8 cellular contexts compared by ENCODE assay signal in genomic region chr5:132962429-132962928, GRCh38. TPM values are rescaled to one million over a fixed set of nuclear protein-coding genes. Genes with fewer than 3 reads are reported as not detected.
DNase-seq lines count a peak whose midpoint lies in the region; ATAC-seq and TF ChIP-seq lines count a peak whose summit lies in the region.

No MANE protein-coding gene starts in this region.

- H3K9me3 Mint-ChIP-seq in stimulated activated naive B cell treated with anti-CD40 and anti-IgM and Interleukin-4, amounts not matched to agents 10 μg/mL and 1 μg/mL and 100 μg/mL, for 72 hours, result no peaks in the 10 kb centered on the region

- H4K20me1 ChIP-seq in DND-41 (ENCODE audit: insufficient read depth, low read length), result peaks cover 27% of the 10 kb centered on the region; the same call in 1 of the 2 replicates
- no peaks in the 10 kb centered on the region for H4K20me1 ChIP-seq in Karpas-422 (ENCODE audit: insufficient read depth, low read depth, low read length)

- DNase-seq in DND-41 (peak; percentile 34), Karpas-422 (peak; percentile 74), SHP77 treated with DMSO at 0.1 percent for 48 hours (lab: John Stamatoyannopoulos, UW) (peak; percentile 19), cerebellum (ENCODE audit: low spot score) (peak; percentile 34), kidney tubule cell (ENCODE audit: low spot score) (peak; percentile 64), GM19238 (ENCODE audit: insufficient read length, low spot score) (no peak)
- no peak for DNase-seq in stimulated activated naive B cell treated with anti-CD40 and anti-IgM and Interleukin-4, amounts not matched to agents 10 μg/mL and 1 μg/mL and 100 μg/mL, for 72 hours
- DNase-seq in activated effector memory CD4-positive, alpha-beta T cell treated with Interleukin-2 at 50 U/mL for 16 hours, result no peak

- H3K4me3 ChIP-seq in DND-41 (ENCODE audit: low read depth in 1 of 2, low read length in 2 of 2), result peak overlapping the region; percentile 57 to 73
- peak overlapping the region; percentile 75 for H3K4me3 ChIP-seq in Karpas-422 (ENCODE audit: low read length)

- H3K27ac ChIP-seq in DND-41 (ENCODE audit: low read length), result peak overlapping the region; percentile 76
- peak overlapping the region; percentile 76 for H3K27ac ChIP-seq in Karpas-422 (ENCODE audit: low read length)

- H3K36me3 ChIP-seq in DND-41 (ENCODE audit: insufficient read depth, low read length) (peaks cover 14% of the 10 kb centered on the region), Karpas-422 (ENCODE audit: insufficient read depth, low read length) (peaks cover 6% of the 10 kb centered on the region; the same call in 1 of the 2 replicates)

- peak overlapping the region; percentile 82 to 91 for H3K4me3 Mint-ChIP-seq in stimulated activated naive B cell treated with anti-CD40 and anti-IgM and Interleukin-4, amounts not matched to agents 10 μg/mL and 1 μg/mL and 100 μg/mL, for 72 hours

- H3K27me3 ChIP-seq in DND-41 (ENCODE audit: insufficient read depth, low read length, poor library complexity) (no peaks in the 10 kb centered on the region), Karpas-422 (ENCODE audit: low read length) (no peaks in the 10 kb centered on the region)

- peak overlapping the region; percentile 99 for H2AFZ ChIP-seq in DND-41 (ENCODE audit: low read depth, low read length)
- H2AFZ ChIP-seq in Karpas-422 (ENCODE audit: low read length), result peak overlapping the region; percentile 6; the same call in 1 of the 2 replicates

- H3K4me2 ChIP-seq in DND-41 (ENCODE audit: insufficient read depth, low read length) (peak overlapping the region; percentile 87), Karpas-422 (ENCODE audit: low read depth, low read length, poor library complexity, severe bottlenecking) (peak overlapping the region; percentile 69)

- no peaks in the 10 kb centered on the region for H3K9me3 ChIP-seq in DND-41 (ENCODE audit: insufficient read depth, low read length, severe bottlenecking)
- no peaks in the 10 kb centered on the region for H3K9me3 ChIP-seq in Karpas-422 (ENCODE audit: low read length)

- no peaks in the 10 kb centered on the region for H3K27me3 Mint-ChIP-seq in stimulated activated naive B cell treated with anti-CD40 and anti-IgM and Interleukin-4, amounts not matched to agents 10 μg/mL and 1 μg/mL and 100 μg/mL, for 72 hours

- ATAC-seq in DND-41 (ENCODE audit: insufficient read depth, low read depth), result no peak
- no peak for ATAC-seq in stimulated activated naive B cell treated with anti-CD40 and anti-IgM and Interleukin-4, amounts not matched to agents 10 μg/mL and 1 μg/mL and 100 μg/mL, for 72 hours (replicated peaks)

- H3K79me2 ChIP-seq in DND-41 (ENCODE audit: insufficient read depth, low read length) (peaks cover 59% of the 10 kb centered on the region), Karpas-422 (ENCODE audit: low read length) (peaks cover 58% of the 10 kb centered on the region)

- H3K4me1 Mint-ChIP-seq in stimulated activated naive B cell treated with anti-CD40 and anti-IgM and Interleukin-4, amounts not matched to agents 10 μg/mL and 1 μg/mL and 100 μg/mL, for 72 hours, result peaks cover 3 to 43% of the 10 kb centered on the region in 2 donors

- H3K4me1 ChIP-seq in DND-41 (ENCODE audit: insufficient read depth, low read length), result peaks cover 36% of the 10 kb centered on the region
- H3K4me1 ChIP-seq in Karpas-422 (ENCODE audit: low read length), result peaks cover 26% of the 10 kb centered on the region

- H3K9ac ChIP-seq in DND-41 (ENCODE audit: low read depth, low read length) (peak overlapping the region; percentile 76), Karpas-422 (ENCODE audit: low read length) (peak overlapping the region; percentile 89)

- H3K27ac Mint-ChIP-seq in stimulated activated naive B cell treated with anti-CD40 and anti-IgM and Interleukin-4, amounts not matched to agents 10 μg/mL and 1 μg/mL and 100 μg/mL, for 72 hours, result peak overlapping the region; percentile 97

- H3K9me2 ChIP-seq in Karpas-422 (replicated peaks; ENCODE audit: insufficient read depth, low read length), result no peaks in the 10 kb centered on the region

- no peak for TF ChIP-seq CTCF in DND-41 (IDR thresholded peaks at IDR 0.05; ENCODE audit: borderline replicate concordance, extremely low read depth, low read length, poor library complexity, severe bottlenecking)

- H3K36me3 Mint-ChIP-seq in stimulated activated naive B cell treated with anti-CD40 and anti-IgM and Interleukin-4, amounts not matched to agents 10 μg/mL and 1 μg/mL and 100 μg/mL, for 72 hours, result peaks cover 0 to 4% of the 10 kb centered on the region in 2 donors

RNA-seq across cellular contexts. Expression of gene AFF4, which starts 1.0 kb away (rescaled TPM):
- total RNA-seq in Karpas-422 (2014; rRNA removed; shearing (Covaris generic); ENCODE audit: low replicate concordance), result 20.1 and 34.0 TPM in 2 replicates
- total RNA-seq in cerebellum, result 96.0 TPM

Comparison
In these comparisons a context has a peak if more than half of its experiments do, and no peak if none do; other contexts are left out.
1. DNase-seq: peak in DND-41 (single experiment), Karpas-422 (single experiment), SHP77 treated with DMSO at 0.1 percent for 48 hours (single experiment), cerebellum (single experiment) and kidney tubule cell (single experiment); none in stimulated activated naive B cell treated with anti-CD40 and anti-IgM and Interleukin-4, amounts not matched to agents 10 μg/mL and 1 μg/mL and 100 μg/mL, for 72 hours (single experiment), activated effector memory CD4-positive, alpha-beta T cell treated with Interleukin-2 at 50 U/mL for 16 hours (single experiment) and GM19238 (single experiment).